ENCODE assay signal across 19 cellular contexts in genomic region chr16:49920397-49920796, GRCh38.
DNase-seq lines count a peak whose midpoint lies in the region; FAIRE-seq and TF ChIP-seq lines count a peak whose summit lies in the region.
"Had no signal": no experiment of that assay in that cellular context is flagged by ENCODE, and none has a peak within 500 bp of the region (broad histone marks: within the 10 kb centered on the region; RNA-seq: fewer than 3 reads in every experiment).

No MANE protein-coding gene starts in this region.

- no peaks in the 10 kb centered on the region for H3K4me1 ChIP-seq in H9 (ENCODE audit: insufficient read depth, low read length)
- H3K4me1 ChIP-seq in H1 (replicated peaks in 1 of 4; ENCODE audit: control insufficient read depth in 3 of 4, insufficient read depth in 4 of 4, low read length in 3 of 4), result peaks cover 0 to 4% (median 1%) of the 10 kb centered on the region in 4 experiments; a peak in 5 of 7 replicates

- H3T11ph ChIP-seq in H9 (ENCODE audit: low read length), result no peak overlapping the region

- POLR2A ChIA-PET in H1 (lab: Charles Lee; ENCODE audit: partially characterized antibody), result interaction anchor here (1.4 kb wide), 1 partner anchor 63 kb away, joined by 5 read pairs; no protein-coding TSS in a partner anchor

- H3K56ac ChIP-seq in H9 (ENCODE audit: insufficient read length, low read depth, low read length) (no peak overlapping the region), H1 (replicated peaks; ENCODE audit: insufficient read length, low read depth, low read length) (no peak overlapping the region)

- no peak for DNase-seq in H9
- no peak for DNase-seq in H1 (ENCODE audit: low read depth in 1 of 2, low spot score in 2 of 2)
- no peak for DNase-seq in neural crest cell (ENCODE audit: low read depth, low spot score)
- peak; percentile 34 for DNase-seq in posterior vena cava (ENCODE audit: low spot score)
- no peak for DNase-seq in activated naive CD4-positive, alpha-beta T cell (lab: John Stamatoyannopoulos, UW)
- DNase-seq in central memory CD4-positive, alpha-beta T cell, result no peak
- DNase-seq in NCI-H1436 (lab: John Stamatoyannopoulos, UW), result no peak
- no peak for DNase-seq in medulla oblongata (ENCODE audit: extremely low spot score)
- DNase-seq: C1 segment of cervical spinal cord; CD4-positive, CD25-positive, alpha-beta regulatory T cell; CD8-positive, alpha-beta memory T cell; COR-L47; DMS 273 treated with DMSO at 0.1 percent for 48 hours; DMS53; DND-41; EL; HCEC 1CT had no signal

- H3K4ac ChIP-seq in H9 (ENCODE audit: low read depth, low read length), result no peak overlapping the region
- no peak overlapping the region for H3K4ac ChIP-seq in H1 (replicated peaks; ENCODE audit: insufficient read length, low read depth, low read length)

- H3K4me1 Mint-ChIP-seq in H9 (peaks cover 4 to 6% of the 10 kb centered on the region in 2 experiments), neural crest cell (peaks cover 5% of the 10 kb centered on the region)
- H3K4me1 Mint-ChIP-seq: B cell; CD4-positive, CD25-positive, alpha-beta regulatory T cell; CD8-positive, alpha-beta memory T cell had no signal

- TF ChIP-seq POLR2A in H1 (IDR thresholded peaks at IDR 0.05; ENCODE audit: control extremely low read depth in 1 of 2, low read depth in 2 of 2, low read length in 2 of 2), result no peak

- TF ChIP-seq RAD21 in H1 (IDR thresholded peaks at IDR 0.05 in 1 of 2, conservative IDR thresholded peaks at IDR 0.05 in 1 of 2; ENCODE audit: low read depth in 2 of 2, low read length in 2 of 2), result no peak

- no CpG with 5 or more reads among the region's 4 CpGs for WGBS in H9 (ENCODE audit: extremely low coverage, insufficient read length, low lambda C conversion rate)
- WGBS in H1 (ENCODE audit: extremely low coverage in 1 of 2, insufficient coverage in 1 of 2, insufficient read length in 1 of 2, insufficient replicate concordance in 2 of 2, low coverage in 1 of 2, low lambda C conversion rate in 2 of 2, missing lambda C conversion rate in 1 of 2), 2 experiments, result 89% methylated on average over 4 of the region's 4 CpGs; no CpG with 5 or more reads in 1 of the 2 experiments

- H3K27ac ChIP-seq in H9 (ENCODE audit: insufficient read length, low read depth, low read length), result no peak overlapping the region
- no peak overlapping the region for H3K27ac ChIP-seq in H1 (ENCODE audit: low read depth, low read length)

- no peak overlapping the region for H4K91ac ChIP-seq in H9 (ENCODE audit: insufficient read length, low read depth, low read length)
- H4K91ac ChIP-seq in H1 (replicated peaks; ENCODE audit: insufficient read length, low read length), result no peak overlapping the region

- H3K9me3 ChIP-seq in H9 (ENCODE audit: control insufficient read depth, low read depth, low read length) (no peaks in the 10 kb centered on the region), H1 (ENCODE audit: insufficient read depth in 2 of 2, low read depth in 1 of 2, low read length in 1 of 2) (no peaks in the 10 kb centered on the region)

- no peak overlapping the region for H2BK20ac ChIP-seq in H9 (ENCODE audit: low read depth, low read length, poor library complexity, severe bottlenecking)
- H2BK20ac ChIP-seq in H1 (ENCODE audit: low read length), result no peak overlapping the region

- H2BK12ac ChIP-seq in H9 (ENCODE audit: insufficient read length, low read depth, low read length), result no peak overlapping the region
- H2BK12ac ChIP-seq in H1 (ENCODE audit: low read depth, low read length), result 0 out of 2 replicates have a peak overlapping the region, but pooled peaks have one; percentile 9

- H3K9me3 Mint-ChIP-seq in H9 (peaks cover 0 to 6% of the 10 kb centered on the region in 2 experiments; a peak in 1 of 5 replicates), neural crest cell (no peaks in the 10 kb centered on the region)
- H3K9me3 Mint-ChIP-seq: CD4-positive, CD25-positive, alpha-beta regulatory T cell; CD8-positive, alpha-beta memory T cell had no signal

- no peak overlapping the region for H3K23ac ChIP-seq in H9 (ENCODE audit: insufficient read length, low read depth, low read length)
- no peak overlapping the region for H3K23ac ChIP-seq in H1 (ENCODE audit: insufficient read length)

- H3K14ac ChIP-seq in H9 (ENCODE audit: insufficient read depth, low read length) (no peak overlapping the region), H1 (ENCODE audit: insufficient read length) (no peak overlapping the region)

- no peaks in the 10 kb centered on the region for H4K20me1 ChIP-seq in H9 (ENCODE audit: control insufficient read depth, insufficient read depth, insufficient read length)
- no peaks in the 10 kb centered on the region for H4K20me1 ChIP-seq in H1 (replicated peaks in 1 of 2; ENCODE audit: control insufficient read depth in 1 of 2, insufficient read depth in 2 of 2, low read length in 2 of 2)

- TF ChIP-seq CTCF in H9 (conservative IDR thresholded peaks at IDR 0.05) (no peak), H1 (IDR thresholded peaks at IDR 0.05; ENCODE audit: control extremely low read depth in 1 of 3, insufficient read depth in 1 of 3, low read depth in 1 of 3, low read length in 3 of 3) (no peak), neural crest cell (conservative IDR thresholded peaks at IDR 0.05) (no peak)

- H2BK5ac ChIP-seq in H9 (ENCODE audit: insufficient read length, low read length) (no peak overlapping the region), H1 (ENCODE audit: low read depth, low read length) (no peak overlapping the region)

- H3K27ac Mint-ChIP-seq in H9, result peak overlapping the region in 2 of 3 experiments; percentile 33 to 83; a peak in 2 of 7 replicates
- H3K27ac Mint-ChIP-seq in neural crest cell (ENCODE audit: unreplicated experiment), result peak overlapping the region; percentile 62
- H3K27ac Mint-ChIP-seq: B cell; CD8-positive, alpha-beta memory T cell had no signal

- H2AFZ ChIP-seq in H9 (ENCODE audit: low read length) (no peak overlapping the region), H1 (ENCODE audit: low read length) (no peak overlapping the region)

- H2BK15ac ChIP-seq in H9 (ENCODE audit: low read depth, low read length) (no peak overlapping the region), H1 (ENCODE audit: low read length) (0 out of 2 replicates have a peak overlapping the region, but pooled peaks have one; percentile 46)

- H3K18ac ChIP-seq in H9 (ENCODE audit: insufficient read length, low read depth, low read length) (no peak overlapping the region), H1 (ENCODE audit: extremely low read depth, low read length) (no peak overlapping the region)

- H3K9ac ChIP-seq in H9 (ENCODE audit: extremely low read depth, insufficient read length, low read length) (no peak overlapping the region), H1 (replicated peaks in 1 of 4; ENCODE audit: extremely low read depth in 1 of 4, low read depth in 3 of 4, low read length in 3 of 4) (no peak overlapping the region)

- intact Hi-C loops in posterior vena cava (cut with DNase I), result loop anchor here in 1 of 2 donors (2.0 to 5.0 kb wide), 2 partner anchors 316 to 513 kb away; no protein-coding TSS in a partner anchor

- H3K27me3 Mint-ChIP-seq in H9 (ENCODE audit: low read depth) (peaks cover 9% of the 10 kb centered on the region), neural crest cell (ENCODE audit: low read depth) (peaks cover 10% of the 10 kb centered on the region)
- H3K27me3 Mint-ChIP-seq: CD4-positive, CD25-positive, alpha-beta regulatory T cell had no signal

- no peak overlapping the region for H4K5ac ChIP-seq in H9 (ENCODE audit: insufficient read length, low read depth, low read length)
- no peak overlapping the region for H4K5ac ChIP-seq in H1 (ENCODE audit: insufficient read length, low read depth, low read length)

- no peak overlapping the region for H3K4me3 ChIP-seq in H1 (ENCODE audit: extremely low read depth in 1 of 4, insufficient read depth in 2 of 4, low read depth in 3 of 4, low read length in 4 of 4)
- H3K4me3 ChIP-seq: GM12878 had no signal

- no peaks in the 10 kb centered on the region for H3K23me2 ChIP-seq in H9 (ENCODE audit: insufficient read length, low read depth, low read length, poor library complexity, severe bottlenecking)
- no peaks in the 10 kb centered on the region for H3K23me2 ChIP-seq in H1 (ENCODE audit: low read depth, low read length)

- no peaks in the 10 kb centered on the region for H3K79me2 ChIP-seq in H9 (ENCODE audit: insufficient read depth, low read length)
- no peaks in the 10 kb centered on the region for H3K79me2 ChIP-seq in H1 (ENCODE audit: control insufficient read depth in 1 of 2, insufficient read depth in 2 of 2, low read length in 2 of 2)

- H3K36me3 Mint-ChIP-seq in H9 (ENCODE audit: insufficient read depth in 1 of 3, low read depth in 3 of 3), result no peaks in the 10 kb centered on the region
- no peaks in the 10 kb centered on the region for H3K36me3 Mint-ChIP-seq in neural crest cell (ENCODE audit: low read depth)
- H3K36me3 Mint-ChIP-seq: CD4-positive, CD25-positive, alpha-beta regulatory T cell; CD8-positive, alpha-beta memory T cell had no signal

- FAIRE-seq in H1 (lab: Jason Lieb, UNC), result no peak
- FAIRE-seq: GM12878 had no signal

- H2AK5ac ChIP-seq in H9 (ENCODE audit: insufficient read length, low read length) (no peak overlapping the region), H1 (ENCODE audit: low read depth, low read length) (peak overlapping the region; percentile 28; the same call in 1 of the 2 replicates)

- H2BK120ac ChIP-seq in H9 (ENCODE audit: low read depth, low read length, poor library complexity, severe bottlenecking) (no peak overlapping the region), H1 (replicated peaks; ENCODE audit: low read depth, low read length) (no peak overlapping the region)

- H3K27me3 ChIP-seq in H9 (ENCODE audit: insufficient read depth, low read length), result no peaks in the 10 kb centered on the region
- H3K27me3 ChIP-seq in H1 (replicated peaks in 1 of 4; ENCODE audit: control insufficient read depth in 3 of 4, extremely low read depth in 1 of 4, insufficient read depth in 3 of 4, low read length in 3 of 4), result no peaks in the 10 kb centered on the region; a peak in 1 of 7 replicates

- H3K4me2 ChIP-seq in H9 (ENCODE audit: insufficient read depth, insufficient read length, low read length), result no peak overlapping the region
- no peak overlapping the region for H3K4me2 ChIP-seq in H1 (ENCODE audit: insufficient read depth in 1 of 2, low read depth in 2 of 2, low read length in 2 of 2)

- CTCF ChIA-PET in H1 (lab: Charles Lee; ENCODE audit: partially characterized antibody), result interaction anchor here (0.6 to 5.8 kb wide), 19 partner anchors 8 to 512 kb away, joined by 3 to 76 read pairs (median 5); no protein-coding TSS in a partner anchor

- H3K79me1 ChIP-seq in H9 (ENCODE audit: insufficient read depth, low read depth, low read length, poor library complexity, severe bottlenecking) (no peaks in the 10 kb centered on the region), H1 (ENCODE audit: low read depth, low read length) (no peaks in the 10 kb centered on the region)

- H3K4me3 Mint-ChIP-seq in H9 (no peak overlapping the region), neural crest cell (no peak overlapping the region)
- H3K4me3 Mint-ChIP-seq: B cell; CD4-positive, CD25-positive, alpha-beta regulatory T cell; CD8-positive, alpha-beta memory T cell had no signal

- no peaks in the 10 kb centered on the region for H3K36me3 ChIP-seq in H1 (ENCODE audit: control insufficient read depth in 2 of 4, insufficient read depth in 4 of 4, low read length in 3 of 4)

- TF ChIP-seq EP300 in H1 (IDR thresholded peaks at IDR 0.05; ENCODE audit: borderline replicate concordance in 1 of 2, low read depth in 2 of 2, low read length in 2 of 2), result no peak

- H4K8ac ChIP-seq in H9 (replicated peaks; ENCODE audit: insufficient read length, low read depth, low read length), result no peak overlapping the region
- H4K8ac ChIP-seq in H1 (ENCODE audit: extremely low read depth, insufficient read depth, low read length), result no peak overlapping the region
